16 cellular contexts compared by ENCODE assay signal in genomic region chr7:82615527-82615926, GRCh38.
A peak's percentile ranks its signal among the peaks of the same experiment; 100 is the strongest.
DNase-seq lines count a peak whose midpoint lies in the region; ATAC-seq, FAIRE-seq and TF ChIP-seq lines count a peak whose summit lies in the region.
"Had no signal": no experiment of that assay in that cellular context is flagged by ENCODE, and none has a peak within 500 bp of the region (broad histone marks: within the 10 kb centered on the region; RNA-seq: fewer than 3 reads in every experiment).

No MANE protein-coding gene starts in this region.

- H3K36me3 ChIP-seq in right lobe of liver (no peaks in the 10 kb centered on the region), HepG2 (replicated peaks in 1 of 2; ENCODE audit: control insufficient read depth in 1 of 2, insufficient read depth in 2 of 2, low read length in 2 of 2) (no peaks in the 10 kb centered on the region), H7 (replicated peaks; ENCODE audit: control insufficient read depth, insufficient read depth, low read length) (no peaks in the 10 kb centered on the region)
- H3K36me3 ChIP-seq: gastrocnemius medialis had no signal

- H3K27ac Mint-ChIP-seq in type B pancreatic cell: no peak overlapping the region
- no peak overlapping the region for H3K27ac Mint-ChIP-seq in osteocyte (ENCODE audit: unreplicated experiment)
- H3K27ac Mint-ChIP-seq: activated naive CD4-positive, alpha-beta T cell treated with anti-CD3 and anti-CD28 coated beads for 36 hours; stimulated activated effector memory CD8-positive, alpha-beta T cell treated with anti-CD3 and anti-CD28 coated beads, Interleukin-12 subunit alpha, Interleukin-12 subunit beta, amount 100 ng/mL, for 72 hours had no signal

- H3K27me3 Mint-ChIP-seq in type B pancreatic cell (peaks cover 3% of the 10 kb centered on the region), osteocyte (ENCODE audit: unreplicated experiment) (peaks cover 2% of the 10 kb centered on the region)

- H3K79me2 ChIP-seq in HepG2 (ENCODE audit: insufficient read depth, low read length): no peaks in the 10 kb centered on the region

- WGBS in right lobe of liver (ENCODE audit: insufficient coverage, low coverage, low lambda C conversion rate, missing lambda C conversion rate): 22% methylated on average over 1 of the region's 3 CpGs
- 2% methylated on average over 3 of the region's 3 CpGs for WGBS in HepG2 (ENCODE audit: low lambda C conversion rate)

- H2AFZ ChIP-seq in HepG2 (ENCODE audit: low read length): no peak overlapping the region

- H3K4me3 ChIP-seq in right lobe of liver (no peak overlapping the region), HepG2 (replicated peaks in 1 of 3; ENCODE audit: insufficient read depth in 1 of 3, low read depth in 2 of 3, low read length in 3 of 3) (no peak overlapping the region), H7 (ENCODE audit: insufficient read depth, low read depth, low read length) (no peak overlapping the region)
- H3K4me3 ChIP-seq: gastrocnemius medialis, skin epidermis had no signal

- H3K27me3 ChIP-seq in right lobe of liver (no peaks in the 10 kb centered on the region), HepG2 (ENCODE audit: control insufficient read depth in 1 of 2, insufficient read depth in 2 of 2, low read length in 2 of 2) (no peaks in the 10 kb centered on the region), H7 (ENCODE audit: control insufficient read depth, insufficient read depth, low read length) (no peaks in the 10 kb centered on the region)
- H3K27me3 ChIP-seq: gastrocnemius medialis had no signal

- intact Hi-C loops in right lobe of liver (cut with DNase I): no loop called here
- intact Hi-C loops in HepG2 (cut with micrococcal nuclease; ENCODE audit: unreplicated experiment): no loop called here

- FAIRE-seq in HepG2 (lab: Jason Lieb, UNC): no peak
- FAIRE-seq: colon had no signal

- in situ Hi-C loops in HepG2 (cut with HindIII; ENCODE audit: extremely low pct_ligation_motif_present, low pct_unique_long_range_greater_than_20kb): no loop called here

- H3K9me3 ChIP-seq in right lobe of liver (no peaks in the 10 kb centered on the region), HepG2 (ENCODE audit: low read length) (no peaks in the 10 kb centered on the region)
- H3K9me3 ChIP-seq: gastrocnemius medialis had no signal

- CTCF ChIA-PET in HepG2 (lab: Yijun Ruan, JAX; ENCODE audit: low intra/inter-chr PET ratio, low total read pairs): no interaction called here

- POLR2A ChIA-PET in HepG2 (lab: Yijun Ruan, JAX): no interaction called here

- H3K4me1 Mint-ChIP-seq in type B pancreatic cell (ENCODE audit: unreplicated experiment) (no peaks in the 10 kb centered on the region), osteocyte (ENCODE audit: unreplicated experiment) (no peaks in the 10 kb centered on the region)
- H3K4me1 Mint-ChIP-seq: stimulated activated effector memory CD8-positive, alpha-beta T cell treated with anti-CD3 and anti-CD28 coated beads, Interleukin-12 subunit alpha, Interleukin-12 subunit beta, amount 100 ng/mL, for 72 hours had no signal

- H3K9ac ChIP-seq in HepG2 (ENCODE audit: insufficient read depth, low read depth, low read length): no peak overlapping the region
- H3K9ac ChIP-seq: KMS-11 had no signal

- no TSS peak for BruUV-seq in HepG2 (replicated peaks; lab: Mats Ljungman, UMichigan)

- no peaks in the 10 kb centered on the region for H3K9me3 Mint-ChIP-seq in type B pancreatic cell
- no peaks in the 10 kb centered on the region for H3K9me3 Mint-ChIP-seq in osteocyte (ENCODE audit: unreplicated experiment)
- H3K9me3 Mint-ChIP-seq: activated naive CD4-positive, alpha-beta T cell treated with anti-CD3 and anti-CD28 coated beads for 36 hours; stimulated activated effector memory CD8-positive, alpha-beta T cell treated with anti-CD3 and anti-CD28 coated beads, Interleukin-12 subunit alpha, Interleukin-12 subunit beta, amount 100 ng/mL, for 72 hours had no signal

- H3K36me3 Mint-ChIP-seq in type B pancreatic cell (no peaks in the 10 kb centered on the region), osteocyte (ENCODE audit: unreplicated experiment) (no peaks in the 10 kb centered on the region)
- H3K36me3 Mint-ChIP-seq: stimulated activated effector memory CD8-positive, alpha-beta T cell treated with anti-CD3 and anti-CD28 coated beads, Interleukin-12 subunit alpha, Interleukin-12 subunit beta, amount 100 ng/mL, for 72 hours had no signal

- H3K4me3 Mint-ChIP-seq in type B pancreatic cell: no peak overlapping the region
- no peak overlapping the region for H3K4me3 Mint-ChIP-seq in osteocyte (ENCODE audit: unreplicated experiment)
- H3K4me3 Mint-ChIP-seq: activated naive CD4-positive, alpha-beta T cell treated with anti-CD3 and anti-CD28 coated beads for 36 hours; stimulated activated effector memory CD8-positive, alpha-beta T cell treated with anti-CD3 and anti-CD28 coated beads, Interleukin-12 subunit alpha, Interleukin-12 subunit beta, amount 100 ng/mL, for 72 hours had no signal

- TF ChIP-seq RAD21 in HepG2 (CRISPR knock-in tag; IDR thresholded peaks at IDR 0.05): no peak

- ATAC-seq in right lobe of liver (peak; percentile 44 to 72 (median 56)), HepG2 (no peak), HG03095 (IDR thresholded peaks at IDR 0.05; ENCODE audit: unreplicated experiment) (peak; percentile 72)
- ATAC-seq: gastrocnemius medialis; stimulated activated effector memory CD8-positive, alpha-beta T cell treated with anti-CD3 and anti-CD28 coated beads, Interleukin-12 subunit alpha, Interleukin-12 subunit beta, amount 100 ng/mL, for 72 hours had no signal

- no peak overlapping the region for H3K27ac ChIP-seq in right lobe of liver
- no peak overlapping the region for H3K27ac ChIP-seq in HepG2 (ENCODE audit: extremely low read length, insufficient read depth, low read length)
- H3K27ac ChIP-seq: gastrocnemius medialis, KMS-11, VCaP had no signal

- TF ChIP-seq POLR2A in right lobe of liver (IDR thresholded peaks at IDR 0.05) (no peak), HepG2 (IDR thresholded peaks at IDR 0.05; ENCODE audit: insufficient read depth in 1 of 2, low read depth in 2 of 2, low read length in 2 of 2) (no peak)

- no peak overlapping the region for H3K4me2 ChIP-seq in HepG2 (ENCODE audit: low read depth, low read length)
- H3K4me2 ChIP-seq: KMS-11 had no signal

- H4K20me1 ChIP-seq in HepG2 (ENCODE audit: insufficient read depth, low read length): no peaks in the 10 kb centered on the region

- TF ChIP-seq CTCF in right lobe of liver (IDR thresholded peaks at IDR 0.05) (no peak), HepG2 (CRISPR knock-in tag; IDR thresholded peaks at IDR 0.05) (no peak), type B pancreatic cell (conservative IDR thresholded peaks at IDR 0.05) (no peak), osteocyte (IDR thresholded peaks at IDR 0.05) (no peak)

- no peak for TF ChIP-seq EP300 in HepG2 (IDR thresholded peaks at IDR 0.05; ENCODE audit: low read depth in 2 of 2, low read length in 2 of 2)
- no peak for TF ChIP-seq EP300 in HepG2 (CRISPR knock-in tag; IDR thresholded peaks at IDR 0.05; ENCODE audit: borderline replicate concordance)

- H3K4me1 ChIP-seq in right lobe of liver (no peaks in the 10 kb centered on the region), HepG2 (ENCODE audit: insufficient read depth, low read length) (no peaks in the 10 kb centered on the region)
- H3K4me1 ChIP-seq: gastrocnemius medialis had no signal

- no peak for DNase-seq in right lobe of liver
- no peak for DNase-seq in HepG2 (ENCODE audit: low spot score)
- peak; percentile 78 for DNase-seq in SKM-1 (lab: John Stamatoyannopoulos, UW; ENCODE audit: unreplicated experiment)
- DNase-seq in type B pancreatic cell (ENCODE audit: extremely low spot score, unreplicated experiment): no peak
- no peak for DNase-seq in osteocyte (ENCODE audit: extremely low spot score, unreplicated experiment)
- DNase-seq in H7: no peak
- DNase-seq in anterior cingulate cortex (lab: John Stamatoyannopoulos, UW): no peak
- DNase-seq: activated naive CD4-positive, alpha-beta T cell treated with anti-CD3 and anti-CD28 coated beads for 36 hours; gastrocnemius medialis; GOT3 had no signal

TF ChIP-seq in HepG2, 621 proteins besides CTCF, POLR2A, EP300 and RAD21 (continues in another document):
- TF ChIP-seq EHMT2 (IDR thresholded peaks at IDR 0.05; ENCODE audit: borderline replicate concordance, low read depth, low read length) (no peak), ZNF713 (CRISPR knock-in tag; IDR thresholded peaks at IDR 0.05) (no peak), IRF9 (CRISPR knock-in tag; IDR thresholded peaks at IDR 0.05; ENCODE audit: borderline replicate concordance) (no peak), ZNF580 (CRISPR knock-in tag; IDR thresholded peaks at IDR 0.05; ENCODE audit: borderline replicate concordance, low read depth) (no peak), SMARCC2 (IDR thresholded peaks at IDR 0.05) (no peak)
- TF ChIP-seq, protein P1, sequence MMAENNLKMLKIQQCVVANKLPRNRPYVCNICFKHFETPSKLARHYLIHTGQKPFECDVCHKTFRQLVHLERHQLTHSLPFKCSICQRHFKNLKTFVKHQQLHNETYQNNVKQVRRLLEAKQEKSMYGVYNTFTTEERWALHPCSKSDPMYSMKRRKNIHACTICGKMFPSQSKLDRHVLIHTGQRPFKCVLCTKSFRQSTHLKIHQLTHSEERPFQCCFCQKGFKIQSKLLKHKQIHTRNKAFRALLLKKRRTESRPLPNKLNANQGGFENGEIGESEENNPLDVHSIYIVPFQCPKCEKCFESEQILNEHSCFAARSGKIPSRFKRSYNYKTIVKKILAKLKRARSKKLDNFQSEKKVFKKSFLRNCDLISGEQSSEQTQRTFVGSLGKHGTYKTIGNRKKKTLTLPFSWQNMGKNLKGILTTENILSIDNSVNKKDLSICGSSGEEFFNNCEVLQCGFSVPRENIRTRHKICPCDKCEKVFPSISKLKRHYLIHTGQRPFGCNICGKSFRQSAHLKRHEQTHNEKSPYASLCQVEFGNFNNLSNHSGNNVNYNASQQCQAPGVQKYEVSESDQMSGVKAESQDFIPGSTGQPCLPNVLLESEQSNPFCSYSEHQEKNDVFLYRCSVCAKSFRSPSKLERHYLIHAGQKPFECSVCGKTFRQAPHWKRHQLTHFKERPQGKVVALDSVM (CRISPR knock-in tag; IDR thresholded peaks at IDR 0.05): no peak
